Comparison of ENCODE assay signal across 8 cellular contexts in genomic region chr11:2526808-2527381, GRCh38.
DNase-seq lines count a peak whose midpoint lies in the region; ATAC-seq lines count a peak whose summit lies in the region.

No MANE protein-coding gene starts in this region.

- no peaks in the 10 kb centered on the region for H3K36me3 Mint-ChIP-seq in activated naive CD8-positive, alpha-beta T cell treated with anti-CD3 and anti-CD28 coated beads, Interleukin-2, amount 50 U/mL, for 24 hours (ENCODE audit: low read depth)

- DNase-seq in HT-29 (ENCODE audit: low spot score): peak; percentile 74
- DNase-seq in activated naive CD8-positive, alpha-beta T cell treated with anti-CD3 and anti-CD28 coated beads, Interleukin-2, amount 50 U/mL, for 24 hours: peak; percentile 21
- DNase-seq in NCI-H187 (lab: John Stamatoyannopoulos, UW): no peak
- DNase-seq in KG1 (lab: John Stamatoyannopoulos, UW): no peak

- peaks cover 25% of the 10 kb centered on the region for H3K4me1 Mint-ChIP-seq in activated naive CD8-positive, alpha-beta T cell treated with anti-CD3 and anti-CD28 coated beads, Interleukin-2, amount 50 U/mL, for 24 hours

- no peaks in the 10 kb centered on the region for H3K27me3 Mint-ChIP-seq in activated naive CD8-positive, alpha-beta T cell treated with anti-CD3 and anti-CD28 coated beads, Interleukin-2, amount 50 U/mL, for 24 hours

- peak overlapping the region; percentile 38 for H3K4me3 Mint-ChIP-seq in activated naive CD8-positive, alpha-beta T cell treated with anti-CD3 and anti-CD28 coated beads, Interleukin-2, amount 50 U/mL, for 24 hours

- peak; percentile 62 for ATAC-seq in GM18868 (IDR thresholded peaks at IDR 0.05; ENCODE audit: unreplicated experiment)
- no peak for ATAC-seq in activated naive CD8-positive, alpha-beta T cell treated with anti-CD3 and anti-CD28 coated beads, Interleukin-2, amount 50 U/mL, for 24 hours
- ATAC-seq in HG03196 (IDR thresholded peaks at IDR 0.05; ENCODE audit: unreplicated experiment): no peak

- H3K36me3 ChIP-seq in ACC112 (ENCODE audit: insufficient read depth, low read length) (no peaks in the 10 kb centered on the region), mucosa of stomach (ENCODE audit: control insufficient read depth, insufficient read depth, low read length) (no peaks in the 10 kb centered on the region)

- H3K9me3 Mint-ChIP-seq in activated naive CD8-positive, alpha-beta T cell treated with anti-CD3 and anti-CD28 coated beads, Interleukin-2, amount 50 U/mL, for 24 hours: no peaks in the 10 kb centered on the region

- H3K27ac ChIP-seq in ACC112 (ENCODE audit: low read depth, low read length): no peak overlapping the region

- H3K4me3 ChIP-seq in ACC112 (ENCODE audit: low read depth, low read length) (peak overlapping the region; percentile 56; the same call in 1 of the 2 replicates), mucosa of stomach (ENCODE audit: low read length) (peak overlapping the region; percentile 41)

- H3K27me3 ChIP-seq in ACC112 (ENCODE audit: insufficient read depth, low read length): peaks cover 9% of the 10 kb centered on the region
- H3K27me3 ChIP-seq in mucosa of stomach (ENCODE audit: control insufficient read depth, insufficient read depth, low read length): peaks cover 4% of the 10 kb centered on the region

- peak overlapping the region; percentile 74 for H3K9ac ChIP-seq in mucosa of stomach (ENCODE audit: low read length)

- H3K27ac Mint-ChIP-seq in activated naive CD8-positive, alpha-beta T cell treated with anti-CD3 and anti-CD28 coated beads, Interleukin-2, amount 50 U/mL, for 24 hours: no peak overlapping the region

- H3K4me1 ChIP-seq in ACC112 (ENCODE audit: control insufficient read depth, insufficient read depth, low read length, unreplicated experiment) (no peaks in the 10 kb centered on the region), mucosa of stomach (ENCODE audit: control insufficient read depth, insufficient read depth, low read length) (peaks cover 50% of the 10 kb centered on the region)

- H2AFZ ChIP-seq in ACC112 (ENCODE audit: low read length, unreplicated experiment): peak overlapping the region; percentile 7

- no peaks in the 10 kb centered on the region for H3K9me3 ChIP-seq in mucosa of stomach (ENCODE audit: control insufficient read depth, low read length)

- H3K79me2 ChIP-seq in ACC112 (ENCODE audit: control insufficient read depth, insufficient read depth, low read length, unreplicated experiment): no peaks in the 10 kb centered on the region

Comparison
In these comparisons a context has a peak if more than half of its experiments do, and no peak if none do; other contexts are left out.
1. DNase-seq: peak in HT-29 (single experiment) and activated naive CD8-positive, alpha-beta T cell treated with anti-CD3 and anti-CD28 coated beads, Interleukin-2, amount 50 U/mL, for 24 hours (single experiment); none in NCI-H187 (0 of 2) and KG1 (single experiment).